Comparison of ENCODE assay signal across 29 cellular contexts in genomic region chr20:15075586-15075985, GRCh38.
"Had no signal": no experiment of that assay in that cellular context is flagged by ENCODE, and none has a peak within 500 bp of the region (broad histone marks: within the 10 kb centered on the region; RNA-seq: fewer than 3 reads in every experiment).

No MANE protein-coding gene starts in this region.

- H3K27ac ChIP-seq: colonic mucosa, epithelial cell of prostate, gastrocnemius medialis, lower lobe of right lung, ovary, psoas muscle, skin epidermis, spleen, thoracic aorta, tibial nerve, upper lobe of right lung, uterus had no signal

- DNase-seq: colonic mucosa; effector CD8-positive, alpha-beta T cell; endodermal cell; foreskin fibroblast; gastrocnemius medialis; head of caudate nucleus; left ventricle myocardium superior; lower lobe of right lung; natural killer cell; occipital lobe; ovary; posterior cingulate gyrus; psoas muscle; right cardiac atrium; spleen; stimulated activated CD4-positive, alpha-beta T cell treated with anti-CD3 and anti-CD28 coated beads, Interleukin-2, amount 100 ng/mL, for 48 hours; stimulated activated naive B cell treated with anti-CD40 and anti-IgM and Interleukin-4, amounts not matched to agents 10 μg/mL and 1 μg/mL and 100 μg/mL, for 72 hours; upper lobe of right lung; uterus had no signal

- ATAC-seq: esophagus mucosa; gastrocnemius medialis; left ventricle myocardium superior; lower lobe of right lung; natural killer cell; psoas muscle; right cardiac atrium; stimulated activated naive B cell treated with anti-CD40 and anti-IgM and Interleukin-4, amounts not matched to agents 10 μg/mL and 1 μg/mL and 100 μg/mL, for 72 hours; upper lobe of right lung had no signal

- H3K27ac Mint-ChIP-seq: dendritic cell treated with granulocyte-macrophage colony-stimulating factor and Interleukin-4, amounts not matched to agents 40 ng/mL and 50 ng/mL, for 4 days; endodermal cell; memory B cell; natural killer cell; stimulated activated naive B cell treated with anti-CD40 and anti-IgM and Interleukin-4, amounts not matched to agents 10 μg/mL and 1 μg/mL and 100 μg/mL, for 72 hours; stimulated activated naive CD8-positive, alpha-beta T cell treated with anti-CD3 and anti-CD28 coated beads, Interleukin-15, Interleukin-2, amounts not matched to agents 100 ng/mL and 50 ng/mL, for 24 hours had no signal

- H3K9me3 ChIP-seq: colonic mucosa, gastrocnemius medialis, lower lobe of right lung, ovary, psoas muscle, spleen, thoracic aorta, tibial nerve, upper lobe of right lung, uterus had no signal

- H3K4me1 Mint-ChIP-seq: memory B cell; natural killer cell; stimulated activated naive B cell treated with anti-CD40 and anti-IgM and Interleukin-4, amounts not matched to agents 10 μg/mL and 1 μg/mL and 100 μg/mL, for 72 hours had no signal

- H3K36me3 Mint-ChIP-seq: memory B cell; natural killer cell; stimulated activated naive B cell treated with anti-CD40 and anti-IgM and Interleukin-4, amounts not matched to agents 10 μg/mL and 1 μg/mL and 100 μg/mL, for 72 hours had no signal

- FAIRE-seq: keratinocyte had no signal

- H3K4me3 Mint-ChIP-seq: dendritic cell treated with granulocyte-macrophage colony-stimulating factor and Interleukin-4, amounts not matched to agents 40 ng/mL and 50 ng/mL, for 4 days; endodermal cell; memory B cell; natural killer cell; neural crest cell; stimulated activated naive B cell treated with anti-CD40 and anti-IgM and Interleukin-4, amounts not matched to agents 10 μg/mL and 1 μg/mL and 100 μg/mL, for 72 hours; stimulated activated naive CD8-positive, alpha-beta T cell treated with anti-CD3 and anti-CD28 coated beads, Interleukin-15, Interleukin-2, amounts not matched to agents 100 ng/mL and 50 ng/mL, for 24 hours had no signal

- H3K4me3 ChIP-seq: colonic mucosa, gastrocnemius medialis, lower lobe of right lung, ovary, psoas muscle, skin epidermis, spleen, thoracic aorta, tibial nerve, upper lobe of right lung, uterus had no signal

- H3K27me3 Mint-ChIP-seq: dendritic cell treated with granulocyte-macrophage colony-stimulating factor and Interleukin-4, amounts not matched to agents 40 ng/mL and 50 ng/mL, for 4 days; stimulated activated naive B cell treated with anti-CD40 and anti-IgM and Interleukin-4, amounts not matched to agents 10 μg/mL and 1 μg/mL and 100 μg/mL, for 72 hours; stimulated activated naive CD8-positive, alpha-beta T cell treated with anti-CD3 and anti-CD28 coated beads, Interleukin-15, Interleukin-2, amounts not matched to agents 100 ng/mL and 50 ng/mL, for 24 hours had no signal

- H3K9me3 Mint-ChIP-seq: endodermal cell; memory B cell; neural crest cell; stimulated activated naive B cell treated with anti-CD40 and anti-IgM and Interleukin-4, amounts not matched to agents 10 μg/mL and 1 μg/mL and 100 μg/mL, for 72 hours had no signal

- H3K36me3 ChIP-seq: colonic mucosa, gastrocnemius medialis, lower lobe of right lung, ovary, spleen, thoracic aorta, tibial nerve, upper lobe of right lung, uterus had no signal

- H3K27me3 ChIP-seq: colonic mucosa, gastrocnemius medialis, ovary, spleen, tibial nerve, upper lobe of right lung, uterus had no signal

- H3K4me1 ChIP-seq: colonic mucosa, gastrocnemius medialis, lower lobe of right lung, psoas muscle, spleen, upper lobe of right lung, uterus had no signal
